In the genomic region with DNA sequence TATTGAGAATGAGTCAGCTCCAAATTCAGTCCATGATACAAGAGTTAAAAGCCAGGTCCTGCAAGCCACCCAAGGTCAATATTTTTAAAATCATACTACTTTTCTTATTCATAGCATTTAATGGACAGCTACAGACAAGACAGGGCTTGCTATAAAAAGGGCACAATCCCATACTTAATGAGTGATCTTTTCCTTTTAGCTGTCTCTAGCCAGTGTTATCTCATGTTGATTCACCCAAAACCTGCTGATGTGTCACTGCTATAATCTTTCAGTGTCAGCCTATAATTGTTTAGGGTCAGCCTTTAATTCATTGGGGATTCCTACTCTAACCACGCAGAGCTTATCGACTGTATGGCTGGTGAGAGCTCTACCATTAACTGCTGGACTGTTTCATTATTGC, we compare ENCODE assay signal across 28 cellular contexts. TPM values are rescaled to one million over a fixed set of nuclear protein-coding genes. Genes with fewer than 3 reads are reported as not detected.
DNase-seq lines count a peak whose midpoint lies in the region; ATAC-seq, FAIRE-seq and TF ChIP-seq lines count a peak whose summit lies in the region.
"Had no signal": no experiment of that assay in that cellular context is flagged by ENCODE, and none has a peak within 500 bp of the region (broad histone marks: within the 10 kb centered on the region; RNA-seq: fewer than 3 reads in every experiment).

No MANE protein-coding gene starts in this region.

- POLR2A ChIA-PET in IMR-90 (lab: Charles Lee; ENCODE audit: unreplicated experiment) = no interaction called here

- H2AK5ac ChIP-seq in IMR-90 (ENCODE audit: low read depth, low read length) = no peak overlapping the region

- no peak overlapping the region; the same call in 1 of the 2 replicates for H3K18ac ChIP-seq in IMR-90 (ENCODE audit: low read depth, low read length)

- no peaks in the 10 kb centered on the region for H4K20me1 ChIP-seq in IMR-90 (ENCODE audit: insufficient read depth, low read length)
- H4K20me1 ChIP-seq in keratinocyte (ENCODE audit: control insufficient read depth, extremely low read depth, insufficient read depth, low read length) = no peaks in the 10 kb centered on the region
- H4K20me1 ChIP-seq in hepatocyte (ENCODE audit: insufficient read depth, poor library complexity, severe bottlenecking) = no peaks in the 10 kb centered on the region

- BruUV-seq in IMR-90 (replicated peaks; lab: Mats Ljungman, UMichigan) = no TSS peak

- H3K79me2 ChIP-seq in keratinocyte (ENCODE audit: control insufficient read depth, insufficient read depth, low read length) (no peaks in the 10 kb centered on the region), hepatocyte (no peaks in the 10 kb centered on the region)

- H3K36me3 ChIP-seq in IMR-90 (ENCODE audit: control insufficient read depth, insufficient read depth, low read length) = no peaks in the 10 kb centered on the region
- no peaks in the 10 kb centered on the region for H3K36me3 ChIP-seq in keratinocyte (ENCODE audit: control insufficient read depth in 2 of 2, extremely low read depth in 1 of 2, insufficient read depth in 2 of 2, low read length in 2 of 2)
- H3K36me3 ChIP-seq in small intestine (ENCODE audit: control insufficient read depth in 2 of 2, insufficient read depth in 2 of 2, low read length in 2 of 2) = no peaks in the 10 kb centered on the region
- H3K36me3 ChIP-seq in hepatocyte (replicated peaks; ENCODE audit: insufficient read depth, low read depth) = no peaks in the 10 kb centered on the region
- H3K36me3 ChIP-seq: gastroesophageal sphincter, left lung, spleen, vagina had no signal

- H4K5ac ChIP-seq in IMR-90 (ENCODE audit: low read depth, low read length) = no peak overlapping the region

- H3K4me3 ChIP-seq in IMR-90 (ENCODE audit: insufficient read depth, low read depth, low read length) (no peak overlapping the region), keratinocyte (ENCODE audit: control insufficient read depth in 2 of 3, extremely low read depth in 1 of 3, insufficient read depth in 2 of 3, low read depth in 1 of 3, low read length in 3 of 3) (no peak overlapping the region), small intestine (ENCODE audit: low read depth in 1 of 2, low read length in 2 of 2) (no peak overlapping the region), hepatocyte (no peak overlapping the region)
- H3K4me3 ChIP-seq: gastroesophageal sphincter, left lung, mucosa of descending colon, psoas muscle, spleen, vagina had no signal

- H3K4me1 Mint-ChIP-seq in activated T-helper 17 cell treated with anti-CD3 and anti-CD28 coated beads, Interleukin-2, amount 50 U/mL, for 72 hours = no peaks in the 10 kb centered on the region
- no peaks in the 10 kb centered on the region for H3K4me1 Mint-ChIP-seq in activated T-cell treated with anti-CD3 and anti-CD28 coated beads, Interleukin-2, amount 50 U/mL, for 24 hours (ENCODE audit: low read depth)
- H3K4me1 Mint-ChIP-seq: activated naive CD8-positive, alpha-beta T cell treated with anti-CD3 and anti-CD28 coated beads, Interleukin-2, amount 10 ng/mL, durations not matched to agents 7 days and 5 days; neural crest cell had no signal

- intact Hi-C loops in IMR-90 (cut with micrococcal nuclease) = no loop called here

- CTCF ChIA-PET in IMR-90 (lab: Yijun Ruan, JAX) = interaction anchor here (0.6 kb wide), 1 partner anchor 209 kb away, joined by 6 read pairs; no protein-coding TSS in a partner anchor

- no peaks in the 10 kb centered on the region for H3K9me1 ChIP-seq in IMR-90 (ENCODE audit: insufficient read depth, low read length)
- no peaks in the 10 kb centered on the region for H3K9me1 ChIP-seq in keratinocyte (ENCODE audit: control insufficient read depth, extremely low read depth, insufficient read depth, low read length)

- H3K56ac ChIP-seq in IMR-90 (ENCODE audit: extremely low read depth, insufficient read depth, low read length) = no peak overlapping the region

- FAIRE-seq in keratinocyte (lab: Jason Lieb, UNC) (no peak), small intestine (lab: Jason Lieb, UNC) (no peak)

- H3K27me3 ChIP-seq in IMR-90 (ENCODE audit: control insufficient read depth, insufficient read depth, low read length) (no peaks in the 10 kb centered on the region), keratinocyte (ENCODE audit: control insufficient read depth, extremely low read depth, insufficient read depth, low read length) (no peaks in the 10 kb centered on the region), small intestine (ENCODE audit: control insufficient read depth in 2 of 2, insufficient read depth in 2 of 2, low read length in 2 of 2) (no peaks in the 10 kb centered on the region), hepatocyte (no peaks in the 10 kb centered on the region)
- H3K27me3 ChIP-seq: gastroesophageal sphincter, left lung, spleen, vagina had no signal

- no peak overlapping the region for H3K4me3 Mint-ChIP-seq in activated T-helper 17 cell treated with anti-CD3 and anti-CD28 coated beads, Interleukin-2, amount 50 U/mL, for 72 hours
- no peak overlapping the region for H3K4me3 Mint-ChIP-seq in activated T-cell treated with anti-CD3 and anti-CD28 coated beads, Interleukin-2, amount 50 U/mL, for 24 hours
- H3K4me3 Mint-ChIP-seq: activated naive CD8-positive, alpha-beta T cell treated with anti-CD3 and anti-CD28 coated beads, Interleukin-2, amount 10 ng/mL, durations not matched to agents 7 days and 5 days; brain; neural crest cell had no signal

- no peaks in the 10 kb centered on the region for H3K79me1 ChIP-seq in IMR-90 (ENCODE audit: low read depth in 1 of 2, low read length in 2 of 2)

- H4K8ac ChIP-seq in IMR-90 (ENCODE audit: low read depth in 2 of 2, low read length in 2 of 2) = no peak overlapping the region

- H3K4me1 ChIP-seq in IMR-90 (ENCODE audit: control insufficient read depth, insufficient read depth, low read length) (peaks cover 7% of the 10 kb centered on the region), keratinocyte (ENCODE audit: control insufficient read depth, extremely low read depth, insufficient read depth, low read length) (peaks cover 14% of the 10 kb centered on the region), small intestine (ENCODE audit: control insufficient read depth in 2 of 2, insufficient read depth in 1 of 2, low read depth in 1 of 2, low read length in 1 of 2) (no peaks in the 10 kb centered on the region), hepatocyte (ENCODE audit: insufficient read depth) (no peaks in the 10 kb centered on the region)
- H3K4me1 ChIP-seq: gastroesophageal sphincter, left lung, psoas muscle, spleen, vagina had no signal

- no peak overlapping the region; the same call in 1 of the 2 replicates for H2BK120ac ChIP-seq in IMR-90 (ENCODE audit: low read depth, low read length)

- H3K27ac Mint-ChIP-seq in activated T-helper 17 cell treated with anti-CD3 and anti-CD28 coated beads, Interleukin-2, amount 50 U/mL, for 72 hours = no peak overlapping the region
- no peak overlapping the region for H3K27ac Mint-ChIP-seq in activated T-cell treated with anti-CD3 and anti-CD28 coated beads, Interleukin-2, amount 50 U/mL, for 24 hours
- H3K27ac Mint-ChIP-seq: activated naive CD8-positive, alpha-beta T cell treated with anti-CD3 and anti-CD28 coated beads, Interleukin-2, amount 10 ng/mL, durations not matched to agents 7 days and 5 days; brain had no signal

- no peaks in the 10 kb centered on the region for H3K36me3 Mint-ChIP-seq in activated T-helper 17 cell treated with anti-CD3 and anti-CD28 coated beads, Interleukin-2, amount 50 U/mL, for 72 hours (ENCODE audit: low read depth)
- H3K36me3 Mint-ChIP-seq in activated T-cell treated with anti-CD3 and anti-CD28 coated beads, Interleukin-2, amount 50 U/mL, for 24 hours (ENCODE audit: low read depth) = no peaks in the 10 kb centered on the region
- H3K36me3 Mint-ChIP-seq: activated naive CD8-positive, alpha-beta T cell treated with anti-CD3 and anti-CD28 coated beads, Interleukin-2, amount 10 ng/mL, durations not matched to agents 7 days and 5 days; brain had no signal

- no peak overlapping the region for H3K23ac ChIP-seq in IMR-90 (ENCODE audit: low read depth, low read length)

- 80% methylated on average over 1 of the region's 2 CpGs; no CpG with 5 or more reads in 1 of the 2 experiments for WGBS in IMR-90 (ENCODE audit: extremely low coverage in 2 of 2, insufficient read length in 1 of 2), 2 experiments
- WGBS in small intestine, 3 donors = 84 to 97% (median 96%) methylated on average over 2 of the region's 2 CpGs
- WGBS in hepatocyte (ENCODE audit: low lambda C conversion rate, missing lambda C conversion rate) = 70% methylated on average over 2 of the region's 2 CpGs

- peak; percentile 14; the same call in 1 of the 2 replicates for ATAC-seq in IMR-90 (ENCODE audit: low read depth)
- ATAC-seq in activated T-helper 17 cell treated with anti-CD3 and anti-CD28 coated beads, Interleukin-2, amount 50 U/mL, for 72 hours (replicated peaks) = no peak
- ATAC-seq: gastroesophageal sphincter, left lung, mucosa of descending colon, psoas muscle had no signal

- peak; percentile 23 for DNase-seq in Daoy (ENCODE audit: low read depth)
- DNase-seq in IMR-90 = peak; percentile 35
- peak; percentile 8 for DNase-seq in amniotic epithelial cell (ENCODE audit: low read depth)
- no peak for DNase-seq in keratinocyte (ENCODE audit: low read depth, low spot score)
- DNase-seq in small intestine = no peak
- no peak for DNase-seq in hepatocyte (ENCODE audit: low spot score)
- no peak for DNase-seq in activated T-cell treated with anti-CD3 and anti-CD28 coated beads, Interleukin-2, amount 50 U/mL, for 24 hours
- DNase-seq: activated CD4-positive, CD25-positive, alpha-beta regulatory T cell treated with anti-CD3 and anti-CD28 coated beads, Interleukin-2, amount 50 U/mL, for 72 hours; activated naive CD8-positive, alpha-beta T cell treated with anti-CD3 and anti-CD28 coated beads, Interleukin-2, amount 10 ng/mL, durations not matched to agents 7 days and 5 days; cortex of kidney; DMS 273 treated with DMSO at 0.1 percent for 48 hours; KG1; left lung; mucosa of descending colon; NCI-H1092 treated with DMSO at 0.1 percent for 48 hours; NCI-H2107; NCI-H526 treated with DMSO at 0.1 percent for 48 hours; psoas muscle; SIG-M5; spleen; stimulated activated CD8-positive, alpha-beta memory T cell treated with anti-CD3 and anti-CD28 coated beads, Interleukin-4, amount 100 ng/mL, for 48 hours; T1000 had no signal

- H3K9me3 ChIP-seq in IMR-90 (ENCODE audit: control insufficient read depth, insufficient read depth, low read length) = no peaks in the 10 kb centered on the region
- H3K9me3 ChIP-seq in keratinocyte (ENCODE audit: control insufficient read depth, low read depth, low read length) = no peaks in the 10 kb centered on the region
- H3K9me3 ChIP-seq in small intestine (ENCODE audit: control insufficient read depth, low read depth) = no peaks in the 10 kb centered on the region
- H3K9me3 ChIP-seq in hepatocyte (ENCODE audit: low read depth) = no peaks in the 10 kb centered on the region
- H3K9me3 ChIP-seq: gastroesophageal sphincter, left lung, mucosa of descending colon, psoas muscle, spleen, vagina had no signal

- TF ChIP-seq POLR2A in IMR-90 (IDR thresholded peaks at IDR 0.05; ENCODE audit: low read depth, low read length) = no peak

- H2AFZ ChIP-seq in IMR-90 (replicated peaks; ENCODE audit: low read length, poor library complexity) (no peak overlapping the region), keratinocyte (ENCODE audit: control insufficient read depth, low read length) (no peak overlapping the region), hepatocyte (no peak overlapping the region)

- no peak overlapping the region for H3K4ac ChIP-seq in IMR-90 (ENCODE audit: low read depth, low read length)

- H2AK9ac ChIP-seq in IMR-90 (replicated peaks; ENCODE audit: low read depth, low read length, poor library complexity) = no peak overlapping the region

- H3K9ac ChIP-seq in IMR-90 (ENCODE audit: low read depth, low read length) (no peak overlapping the region), keratinocyte (ENCODE audit: control insufficient read depth, extremely low read depth, insufficient read depth, low read length) (no peak overlapping the region)

- TF ChIP-seq RAD21 in IMR-90 (IDR thresholded peaks at IDR 0.05; ENCODE audit: low read length) = no peak

- H3K27me3 Mint-ChIP-seq in activated T-helper 17 cell treated with anti-CD3 and anti-CD28 coated beads, Interleukin-2, amount 50 U/mL, for 72 hours = no peaks in the 10 kb centered on the region
- peaks cover 12% of the 10 kb centered on the region for H3K27me3 Mint-ChIP-seq in activated T-cell treated with anti-CD3 and anti-CD28 coated beads, Interleukin-2, amount 50 U/mL, for 24 hours
- H3K27me3 Mint-ChIP-seq: activated naive CD8-positive, alpha-beta T cell treated with anti-CD3 and anti-CD28 coated beads, Interleukin-2, amount 10 ng/mL, durations not matched to agents 7 days and 5 days; brain had no signal

- no peak overlapping the region for H2BK20ac ChIP-seq in IMR-90 (ENCODE audit: low read depth, low read length)

- TF ChIP-seq CTCF in IMR-90 (conservative IDR thresholded peaks at IDR 0.05; ENCODE audit: low read depth, low read length) (no peak), keratinocyte (optimal IDR thresholded peaks at IDR 0.05 in 1 of 3, IDR thresholded peaks at IDR 0.05 in 1 of 3, conservative IDR thresholded peaks at IDR 0.05 in 1 of 3; ENCODE audit: extremely low read depth in 1 of 3, insufficient read depth in 2 of 3, low read length in 3 of 3) (no peak), hepatocyte (IDR thresholded peaks at IDR 0.05; ENCODE audit: poor library complexity) (no peak)

- H3K9me2 ChIP-seq in hepatocyte (replicated peaks; ENCODE audit: insufficient read depth) = no peaks in the 10 kb centered on the region

- H3K4me2 ChIP-seq in IMR-90 (ENCODE audit: low read depth, low read length) = no peak overlapping the region
- peak overlapping the region; percentile 28 for H3K4me2 ChIP-seq in keratinocyte (ENCODE audit: control insufficient read depth, extremely low read depth, insufficient read depth, low read depth, low read length)
- no peak overlapping the region for H3K4me2 ChIP-seq in hepatocyte

- no peaks in the 10 kb centered on the region for H3K9me3 Mint-ChIP-seq in activated T-helper 17 cell treated with anti-CD3 and anti-CD28 coated beads, Interleukin-2, amount 50 U/mL, for 72 hours
- no peaks in the 10 kb centered on the region for H3K9me3 Mint-ChIP-seq in activated T-cell treated with anti-CD3 and anti-CD28 coated beads, Interleukin-2, amount 50 U/mL, for 24 hours
- H3K9me3 Mint-ChIP-seq: activated naive CD8-positive, alpha-beta T cell treated with anti-CD3 and anti-CD28 coated beads, Interleukin-2, amount 10 ng/mL, durations not matched to agents 7 days and 5 days; brain had no signal

- H2BK15ac ChIP-seq in IMR-90 (ENCODE audit: low read depth, low read length) = no peak overlapping the region

- H3K14ac ChIP-seq in IMR-90 (replicated peaks; ENCODE audit: low read depth, low read length) = no peak overlapping the region

- no peak overlapping the region for H3K27ac ChIP-seq in IMR-90 (ENCODE audit: insufficient read depth, low read length)
- H3K27ac ChIP-seq in keratinocyte (ENCODE audit: control insufficient read depth, insufficient read depth, low read length) = no peak overlapping the region
- H3K27ac ChIP-seq in small intestine (ENCODE audit: low read depth in 1 of 2, low read length in 1 of 2) = no peak overlapping the region
- H3K27ac ChIP-seq in hepatocyte = no peak overlapping the region
- H3K27ac ChIP-seq: C4-2B, gastroesophageal sphincter, left lung, psoas muscle, spleen, vagina had no signal

- no peak overlapping the region for H4K91ac ChIP-seq in IMR-90 (ENCODE audit: insufficient read depth, low read depth, low read length)

- no peak overlapping the region for H2BK5ac ChIP-seq in IMR-90 (ENCODE audit: low read depth, low read length, poor library complexity, severe bottlenecking)

- dilution Hi-C loops in IMR-90 (cut with HindIII; ENCODE audit: low sequenced_read_pairs, unreplicated experiment) (no loop called here), keratinocyte (cut with MboI; ENCODE audit: extremely low pct_ligation_motif_present, low sequenced_read_pairs) (no loop called here)

- in situ Hi-C loops in IMR-90 (cut with MboI; ENCODE audit: low sequenced_read_pairs) = no loop called here

RNA-seq across cellular contexts. Expression of gene HCCS, which starts 51.2 kb away (rescaled TPM):
- total RNA-seq in Daoy (2014; rRNA removed; shearing (Covaris generic)) = 33.5 and 40.1 TPM in 2 replicates
- total RNA-seq in IMR-90 (2012; rRNA removed) (24.0 and 35.8 TPM in 2 replicates), hepatocyte (20.3 and 21.5 TPM in 2 replicates)
- polyA plus RNA-seq in IMR-90 (2012; rRNA removed) (26.5 and 28.6 TPM in 2 replicates), keratinocyte (33.8 to 45.3 TPM (median 41.8 TPM) in 3 replicates), small intestine (10 to 100 TPM; 26.2 to 40.3 (median 31.6) TPM), hepatocyte (36.8 and 40.0 TPM in 2 replicates)
- 9.4 and 12.1 TPM in 2 replicates for polyA plus RNA-seq in IMR-90 (2012; cell fraction: cytosol; rRNA removed)
- polyA plus RNA-seq in IMR-90 (2012; cell fraction: nucleus; rRNA removed; ENCODE audit: low replicate concordance) = 2.3 and 9.4 TPM in 2 replicates
- 37.3 TPM for polyA plus RNA-seq in keratinocyte (2011; ENCODE audit: low read depth)
- 38.0 and 47.2 TPM in 2 replicates for polyA plus RNA-seq in keratinocyte (2011; cell fraction: cytosol; rRNA removed)
- 25.0 and 32.9 TPM in 2 replicates for polyA plus RNA-seq in keratinocyte (2011; cell fraction: nucleus; rRNA removed)
- 41.0 and 42.0 TPM in 2 replicates for polyA plus RNA-seq in keratinocyte (2012; ENCODE audit: low replicate concordance)
- polyA minus RNA-seq in keratinocyte = 9.2 to 22.7 TPM (median 22.6 TPM) in 3 replicates
- polyA minus RNA-seq in keratinocyte (2011; cell fraction: cytosol; rRNA and poly(A)+ RNA removed) = 22.6 TPM
- 7.1 and 13.3 TPM in 2 replicates for polyA minus RNA-seq in keratinocyte (2011; cell fraction: nucleus; rRNA and poly(A)+ RNA removed)
- total RNA-seq in activated T-helper 17 cell treated with anti-CD3 and anti-CD28 coated beads, Interleukin-2, amount 50 U/mL, for 72 hours = 10 to 100 TPM; 15.5 to 29.8 TPM

Comparison
In these comparisons a context has a peak if more than half of its experiments do, and no peak if none do; other contexts are left out.
1. DNase-seq: peak in Daoy (single experiment), IMR-90 (single experiment) and amniotic epithelial cell (single experiment); none in keratinocyte (single experiment), small intestine (single experiment), hepatocyte (single experiment) and activated T-cell treated with anti-CD3 and anti-CD28 coated beads, Interleukin-2, amount 50 U/mL, for 24 hours (single experiment).